ENCODE assay signal across 8 cellular contexts in the genomic region with DNA sequence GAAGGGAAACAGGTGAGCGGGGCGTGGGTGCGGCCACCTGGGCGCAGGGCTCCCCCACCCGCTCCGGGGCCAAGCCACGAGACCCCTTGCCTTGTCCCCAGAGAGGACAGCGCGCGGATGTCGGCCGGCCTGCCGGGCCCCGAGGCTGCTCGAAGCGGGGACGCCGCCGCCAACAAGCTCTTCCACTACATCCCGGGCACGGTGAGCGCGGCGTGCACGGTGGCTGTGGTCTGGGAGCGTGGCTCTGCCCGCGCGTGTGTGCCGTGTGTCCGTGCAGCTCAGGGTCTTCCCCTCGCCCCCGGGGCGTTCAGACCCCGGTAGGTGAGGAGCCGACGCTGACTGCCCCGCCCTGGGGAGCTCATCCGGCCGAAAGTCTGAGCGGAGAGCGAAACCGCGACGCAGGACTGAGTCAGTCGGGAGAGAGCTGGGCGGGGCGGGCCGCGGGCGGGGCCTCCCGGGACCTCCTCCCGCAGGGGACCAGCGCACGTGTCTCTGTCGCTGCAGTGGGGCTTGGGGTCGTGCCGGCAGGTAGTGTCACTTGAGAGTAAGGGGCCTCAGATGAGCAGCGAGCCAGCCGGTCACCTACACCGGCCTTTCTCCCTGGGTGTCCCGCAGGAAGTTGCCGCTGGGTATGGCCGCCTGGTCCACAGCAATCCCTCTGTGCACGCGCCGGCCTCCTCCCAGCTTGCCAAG. TPM values are rescaled to one million over a fixed set of nuclear protein-coding genes. Genes with fewer than 3 reads are reported as not detected.
A peak's percentile ranks its signal among the peaks of the same experiment; 100 is the strongest.
DNase-seq lines count a peak whose midpoint lies in the region; ATAC-seq, FAIRE-seq and TF ChIP-seq lines count a peak whose summit lies in the region.

No MANE protein-coding gene starts in this region.

- TF ChIP-seq POLR2A in HepG2 (IDR thresholded peaks at IDR 0.05; ENCODE audit: insufficient read depth in 1 of 2, low read depth in 2 of 2, low read length in 2 of 2): no peak

- no TSS peak for BruUV-seq in HepG2 (replicated peaks; lab: Mats Ljungman, UMichigan)

- H3K4me1 Mint-ChIP-seq in central memory CD8-positive, alpha-beta T cell: no peaks in the 10 kb centered on the region

- DNase-seq in AG20443 (ENCODE audit: low spot score): peak; percentile 94
- peak; percentile 61 for DNase-seq in activated CD4-positive, CD25-positive, alpha-beta regulatory T cell treated with anti-CD3 and anti-CD28 coated beads, Interleukin-2, amount 50 U/mL, for 16 hours (ENCODE audit: low read depth, low spot score)
- DNase-seq in central memory CD8-positive, alpha-beta T cell (ENCODE audit: low spot score in 2 of 2): peak in 1 of 2 donors; percentile 41
- DNase-seq in HepG2 (ENCODE audit: low spot score): peak; percentile 31
- DNase-seq in stimulated activated CD4-positive, alpha-beta T cell treated with anti-CD3 and anti-CD28 coated beads, Interleukin-4, amount 100 ng/mL, for 48 hours (ENCODE audit: low read depth in 2 of 2): peak; percentile 78 to 83
- DNase-seq in NCI-H1048 (lab: John Stamatoyannopoulos, UW): no peak

- no peak overlapping the region for H2AFZ ChIP-seq in HepG2 (ENCODE audit: low read length)

- no peaks in the 10 kb centered on the region for H3K9me3 ChIP-seq in HUES48 (ENCODE audit: control insufficient read depth, insufficient read depth, low read length)
- no peaks in the 10 kb centered on the region for H3K9me3 ChIP-seq in HepG2 (ENCODE audit: low read length)

- POLR2A ChIA-PET in HepG2 (lab: Yijun Ruan, JAX): interaction anchor here (0.7 to 2.7 kb wide), 8 partner anchors 9 to 93 kb away, joined by 3 to 11 read pairs (median 3); a partner anchor contains a TSS

- H3K9me3 Mint-ChIP-seq in central memory CD8-positive, alpha-beta T cell: no peaks in the 10 kb centered on the region

- no peak for TF ChIP-seq RAD21 in HepG2 (CRISPR knock-in tag; IDR thresholded peaks at IDR 0.05)

- no peaks in the 10 kb centered on the region for H4K20me1 ChIP-seq in HepG2 (ENCODE audit: insufficient read depth, low read length)

- CTCF ChIA-PET in HepG2 (lab: Yijun Ruan, JAX; ENCODE audit: low intra/inter-chr PET ratio, low total read pairs): no interaction called here

- H3K4me1 ChIP-seq in HUES48 (ENCODE audit: control insufficient read depth, insufficient read depth, low read length) (0 out of 2 replicates have a peak, but pooled peaks cover 4% of the 10 kb centered on the region), HepG2 (ENCODE audit: insufficient read depth, low read length) (peaks cover 24% of the 10 kb centered on the region)

- peaks cover 5% of the 10 kb centered on the region for H3K36me3 Mint-ChIP-seq in central memory CD8-positive, alpha-beta T cell (ENCODE audit: insufficient read depth)

- H3K27ac ChIP-seq in HUES48 (ENCODE audit: low read depth, low read length) (no peak overlapping the region), HepG2 (ENCODE audit: extremely low read length, insufficient read depth, low read length) (no peak overlapping the region)

- ATAC-seq in GM19351 (IDR thresholded peaks at IDR 0.05; ENCODE audit: unreplicated experiment): peak; percentile 73
- peak; percentile 87 for ATAC-seq in central memory CD8-positive, alpha-beta T cell (replicated peaks; ENCODE audit: extremely low read depth, poor library complexity, severe bottlenecking)
- peak; percentile 76 for ATAC-seq in HepG2

- peak overlapping the region; percentile 78 for H3K4me2 ChIP-seq in HepG2 (ENCODE audit: low read depth, low read length)

- intact Hi-C loops in HepG2 (cut with micrococcal nuclease; ENCODE audit: unreplicated experiment): no loop called here

- TF ChIP-seq CTCF in HepG2 (CRISPR knock-in tag; IDR thresholded peaks at IDR 0.05): no peak

- TF ChIP-seq EP300 in HepG2 (IDR thresholded peaks at IDR 0.05; ENCODE audit: low read depth in 2 of 2, low read length in 2 of 2) (no peak), HepG2 (CRISPR knock-in tag; IDR thresholded peaks at IDR 0.05; ENCODE audit: borderline replicate concordance) (no peak)

- no peaks in the 10 kb centered on the region for H3K27me3 Mint-ChIP-seq in central memory CD8-positive, alpha-beta T cell

- H3K9ac ChIP-seq in HUES48 (ENCODE audit: low read depth, low read length) (no peak overlapping the region; the same call in 1 of the 2 replicates), HepG2 (ENCODE audit: insufficient read depth, low read depth, low read length) (peak overlapping the region; percentile 64)

- H3K79me2 ChIP-seq in HepG2 (ENCODE audit: insufficient read depth, low read length): no peaks in the 10 kb centered on the region

- in situ Hi-C loops in HepG2 (cut with HindIII; ENCODE audit: extremely low pct_ligation_motif_present, low pct_unique_long_range_greater_than_20kb): no loop called here

- peak overlapping the region; percentile 22 for H3K27ac Mint-ChIP-seq in central memory CD8-positive, alpha-beta T cell (ENCODE audit: low read depth)

- FAIRE-seq in HepG2 (lab: Jason Lieb, UNC): no peak

- H3K36me3 ChIP-seq in HUES48 (ENCODE audit: control insufficient read depth, insufficient read depth, low read length) (peaks cover 28% of the 10 kb centered on the region), HepG2 (replicated peaks in 1 of 2; ENCODE audit: control insufficient read depth in 1 of 2, insufficient read depth in 2 of 2, low read length in 2 of 2) (peaks cover 0 to 6% of the 10 kb centered on the region in 2 experiments; a peak in 1 of 5 replicates)

- peak overlapping the region; percentile 76 for H3K4me3 Mint-ChIP-seq in central memory CD8-positive, alpha-beta T cell

- H3K27me3 ChIP-seq in HUES48 (ENCODE audit: control insufficient read depth, insufficient read depth, low read length) (peaks cover 57% of the 10 kb centered on the region), HepG2 (ENCODE audit: control insufficient read depth in 1 of 2, insufficient read depth in 2 of 2, low read length in 2 of 2) (no peaks in the 10 kb centered on the region; a peak in 1 of 5 replicates)

- WGBS in HepG2 (ENCODE audit: low lambda C conversion rate): 0% methylated on average over 1 of the region's 67 CpGs

- peak overlapping the region; percentile 72 for H3K4me3 ChIP-seq in HUES48 (ENCODE audit: low read depth, low read length)
- H3K4me3 ChIP-seq in HepG2 (replicated peaks in 1 of 3; ENCODE audit: insufficient read depth in 1 of 3, low read depth in 2 of 3, low read length in 3 of 3): peak overlapping the region; percentile 47 to 82 (median 77); a peak in 5 of 6 replicates

RNA-seq across cellular contexts. Expression of a gene that starts 0.5 kb away (rescaled TPM):
- total RNA-seq in HepG2 (2016; rRNA removed; fragmentation: Illumina TruSeq; extraction: Trizol): 0.21 and 0.42 TPM in 2 replicates
- not detected in 2 replicates for total RNA-seq in HepG2 (2016; cell fraction: cytosol; rRNA removed; fragmentation: Illumina TruSeq; extraction: Trizol; ENCODE audit: low read depth)
- 0.31 and 0.48 TPM in 2 replicates for total RNA-seq in HepG2 (2016; cell fraction: insoluble cytoplasmic fraction; rRNA removed; fragmentation: Illumina TruSeq; extraction: Trizol)
- 0.15 and 0.17 TPM in 2 replicates for total RNA-seq in HepG2 (2016; cell fraction: membrane; rRNA removed; fragmentation: Illumina TruSeq; extraction: Trizol)
- total RNA-seq in HepG2 (2016; cell fraction: nucleus; rRNA removed; fragmentation: Illumina TruSeq; extraction: Trizol): 0.59 and 0.63 TPM in 2 replicates
- 0.58 and 0.59 TPM in 2 replicates for polyA plus RNA-seq in HepG2 (2011; rRNA removed)
- 0.13 and 0.23 TPM in 2 replicates for polyA plus RNA-seq in HepG2 (2011; cell fraction: cytosol; rRNA removed)
- 13.2 and 15.5 TPM in 2 replicates for polyA plus RNA-seq in HepG2 (2011; cell fraction: nucleus; rRNA removed)
- polyA plus RNA-seq in HepG2 (2012): 0.51 and 0.55 TPM in 2 replicates
- polyA plus RNA-seq in HepG2 (2016; cell fraction: cytosol; fragmentation: Illumina TruSeq; extraction: Trizol; ENCODE audit: low read depth): 0.05 and 0.09 TPM in 2 replicates
- 0.29 and 0.48 TPM in 2 replicates for polyA plus RNA-seq in HepG2 (2016; cell fraction: insoluble cytoplasmic fraction; fragmentation: Illumina TruSeq; extraction: Trizol; ENCODE audit: low read depth)
- polyA plus RNA-seq in HepG2 (2016; cell fraction: membrane; fragmentation: Illumina TruSeq; extraction: Trizol; ENCODE audit: low read depth): 0.13 and 0.29 TPM in 2 replicates
- polyA plus RNA-seq in HepG2 (2016; cell fraction: nucleus; fragmentation: Illumina TruSeq; extraction: Trizol; ENCODE audit: insufficient read depth, low read depth): 2.6 and 2.7 TPM in 2 replicates
- polyA minus RNA-seq in HepG2 (2011; rRNA and poly(A)+ RNA removed; ENCODE audit: low replicate concordance): 0.26 and 0.54 TPM in 2 replicates
- polyA minus RNA-seq in HepG2 (2011; cell fraction: cytosol; rRNA and poly(A)+ RNA removed): 0.53 TPM in 1 of 2 replicates, not detected in the other
- polyA minus RNA-seq in HepG2 (2011; cell fraction: nucleus; rRNA and poly(A)+ RNA removed): 1.8 and 1.9 TPM in 2 replicates

RNA-seq across cellular contexts. Expression of a gene that starts 6.4 kb away (rescaled TPM):
- 2.8 and 9.3 TPM in 2 replicates for total RNA-seq in HepG2 (2016; rRNA removed; fragmentation: Illumina TruSeq; extraction: Trizol)
- total RNA-seq in HepG2 (2016; cell fraction: cytosol; rRNA removed; fragmentation: Illumina TruSeq; extraction: Trizol; ENCODE audit: low read depth): 4.5 and 5.0 TPM in 2 replicates
- 2.4 and 10.3 TPM in 2 replicates for total RNA-seq in HepG2 (2016; cell fraction: insoluble cytoplasmic fraction; rRNA removed; fragmentation: Illumina TruSeq; extraction: Trizol)
- 2.6 and 2.8 TPM in 2 replicates for total RNA-seq in HepG2 (2016; cell fraction: membrane; rRNA removed; fragmentation: Illumina TruSeq; extraction: Trizol)
- total RNA-seq in HepG2 (2016; cell fraction: nucleus; rRNA removed; fragmentation: Illumina TruSeq; extraction: Trizol): 14.8 and 15.9 TPM in 2 replicates
- 24.7 and 31.4 TPM in 2 replicates for polyA plus RNA-seq in HepG2 (2011; rRNA removed)
- polyA plus RNA-seq in HepG2 (2011; cell fraction: cytosol; rRNA removed): 6.8 and 12.3 TPM in 2 replicates
- 590 and 778 TPM in 2 replicates for polyA plus RNA-seq in HepG2 (2011; cell fraction: nucleus; rRNA removed)
- 11.7 and 19.1 TPM in 2 replicates for polyA plus RNA-seq in HepG2 (2012)
- polyA plus RNA-seq in HepG2 (2016; cell fraction: cytosol; fragmentation: Illumina TruSeq; extraction: Trizol; ENCODE audit: low read depth): 1.1 and 1.3 TPM in 2 replicates
- polyA plus RNA-seq in HepG2 (2016; cell fraction: insoluble cytoplasmic fraction; fragmentation: Illumina TruSeq; extraction: Trizol; ENCODE audit: low read depth): 3.4 and 3.7 TPM in 2 replicates
- 1.9 and 2.4 TPM in 2 replicates for polyA plus RNA-seq in HepG2 (2016; cell fraction: membrane; fragmentation: Illumina TruSeq; extraction: Trizol; ENCODE audit: low read depth)
- polyA plus RNA-seq in HepG2 (2016; cell fraction: nucleus; fragmentation: Illumina TruSeq; extraction: Trizol; ENCODE audit: insufficient read depth, low read depth): 71.9 and 74.8 TPM in 2 replicates
- 4.3 and 19.5 TPM in 2 replicates for polyA minus RNA-seq in HepG2 (2011; rRNA and poly(A)+ RNA removed; ENCODE audit: low replicate concordance)
- 4.6 and 4.9 TPM in 2 replicates for polyA minus RNA-seq in HepG2 (2011; cell fraction: cytosol; rRNA and poly(A)+ RNA removed)
- 24.9 and 31.0 TPM in 2 replicates for polyA minus RNA-seq in HepG2 (2011; cell fraction: nucleus; rRNA and poly(A)+ RNA removed)

RNA-seq across cellular contexts. Expression of a gene that starts 7.7 kb away (rescaled TPM):
- total RNA-seq in HepG2 (2016; rRNA removed; fragmentation: Illumina TruSeq; extraction: Trizol): 91.6 and 103 TPM in 2 replicates
- total RNA-seq in HepG2 (2016; cell fraction: cytosol; rRNA removed; fragmentation: Illumina TruSeq; extraction: Trizol; ENCODE audit: low read depth): 14.1 and 16.1 TPM in 2 replicates
- total RNA-seq in HepG2 (2016; cell fraction: insoluble cytoplasmic fraction; rRNA removed; fragmentation: Illumina TruSeq; extraction: Trizol): 81.2 and 109 TPM in 2 replicates
- total RNA-seq in HepG2 (2016; cell fraction: membrane; rRNA removed; fragmentation: Illumina TruSeq; extraction: Trizol): 22.9 and 27.1 TPM in 2 replicates
- 53.2 and 63.8 TPM in 2 replicates for total RNA-seq in HepG2 (2016; cell fraction: nucleus; rRNA removed; fragmentation: Illumina TruSeq; extraction: Trizol)
- polyA plus RNA-seq in HepG2 (2011; rRNA removed): 32.0 and 40.5 TPM in 2 replicates
- polyA plus RNA-seq in HepG2 (2011; cell fraction: cytosol; rRNA removed): 33.6 and 44.6 TPM in 2 replicates
- 85.2 and 96.0 TPM in 2 replicates for polyA plus RNA-seq in HepG2 (2011; cell fraction: nucleus; rRNA removed)
- polyA plus RNA-seq in HepG2 (2012): 41.8 and 44.3 TPM in 2 replicates
- polyA plus RNA-seq in HepG2 (2016; cell fraction: cytosol; fragmentation: Illumina TruSeq; extraction: Trizol; ENCODE audit: low read depth): 5.1 and 6.4 TPM in 2 replicates
- polyA plus RNA-seq in HepG2 (2016; cell fraction: insoluble cytoplasmic fraction; fragmentation: Illumina TruSeq; extraction: Trizol; ENCODE audit: low read depth): 69.1 and 81.1 TPM in 2 replicates
- 9.8 and 11.1 TPM in 2 replicates for polyA plus RNA-seq in HepG2 (2016; cell fraction: membrane; fragmentation: Illumina TruSeq; extraction: Trizol; ENCODE audit: low read depth)
- polyA plus RNA-seq in HepG2 (2016; cell fraction: nucleus; fragmentation: Illumina TruSeq; extraction: Trizol; ENCODE audit: insufficient read depth, low read depth): 108 and 110 TPM in 2 replicates
- polyA minus RNA-seq in HepG2 (2011; rRNA and poly(A)+ RNA removed; ENCODE audit: low replicate concordance): 118 and 166 TPM in 2 replicates
- polyA minus RNA-seq in HepG2 (2011; cell fraction: cytosol; rRNA and poly(A)+ RNA removed): 43.1 and 44.0 TPM in 2 replicates
- polyA minus RNA-seq in HepG2 (2011; cell fraction: nucleus; rRNA and poly(A)+ RNA removed): 18.8 and 20.1 TPM in 2 replicates

RNA-seq across cellular contexts. Expression of a gene that starts 15.1 kb away (rescaled TPM):
- total RNA-seq in HepG2 (2016; rRNA removed; fragmentation: Illumina TruSeq; extraction: Trizol): 0.04 TPM in 1 of 2 replicates, not detected in the other
- not detected in 2 replicates for total RNA-seq in HepG2 (2016; cell fraction: cytosol; rRNA removed; fragmentation: Illumina TruSeq; extraction: Trizol; ENCODE audit: low read depth)
- not detected in 2 replicates for total RNA-seq in HepG2 (2016; cell fraction: insoluble cytoplasmic fraction; rRNA removed; fragmentation: Illumina TruSeq; extraction: Trizol)
- not detected in 2 replicates for total RNA-seq in HepG2 (2016; cell fraction: membrane; rRNA removed; fragmentation: Illumina TruSeq; extraction: Trizol)
- not detected in 2 replicates for total RNA-seq in HepG2 (2016; cell fraction: nucleus; rRNA removed; fragmentation: Illumina TruSeq; extraction: Trizol)
- 0.29 and 0.38 TPM in 2 replicates for polyA plus RNA-seq in HepG2 (2011; rRNA removed)
- 0.17 and 0.32 TPM in 2 replicates for polyA plus RNA-seq in HepG2 (2011; cell fraction: cytosol; rRNA removed)
- polyA plus RNA-seq in HepG2 (2011; cell fraction: nucleus; rRNA removed): 2.3 and 2.6 TPM in 2 replicates
- 0.44 TPM in 2 replicates for polyA plus RNA-seq in HepG2 (2012)
- not detected in 2 replicates for polyA plus RNA-seq in HepG2 (2016; cell fraction: cytosol; fragmentation: Illumina TruSeq; extraction: Trizol; ENCODE audit: low read depth)
- polyA plus RNA-seq in HepG2 (2016; cell fraction: insoluble cytoplasmic fraction; fragmentation: Illumina TruSeq; extraction: Trizol; ENCODE audit: low read depth): not detected in 2 replicates
- not detected in 2 replicates for polyA plus RNA-seq in HepG2 (2016; cell fraction: membrane; fragmentation: Illumina TruSeq; extraction: Trizol; ENCODE audit: low read depth)
- not detected in 2 replicates for polyA plus RNA-seq in HepG2 (2016; cell fraction: nucleus; fragmentation: Illumina TruSeq; extraction: Trizol; ENCODE audit: insufficient read depth, low read depth)
- 0.09 and 2.7 TPM in 2 replicates for polyA minus RNA-seq in HepG2 (2011; rRNA and poly(A)+ RNA removed; ENCODE audit: low replicate concordance)
- polyA minus RNA-seq in HepG2 (2011; cell fraction: cytosol; rRNA and poly(A)+ RNA removed): 0.44 and 0.59 TPM in 2 replicates
- 0.99 and 1.2 TPM in 2 replicates for polyA minus RNA-seq in HepG2 (2011; cell fraction: nucleus; rRNA and poly(A)+ RNA removed)

RNA-seq across cellular contexts. Expression of a gene that starts 33.1 kb away (rescaled TPM):
- 4.4 and 8.8 TPM in 2 replicates for total RNA-seq in HepG2 (2016; rRNA removed; fragmentation: Illumina TruSeq; extraction: Trizol)
- 16.5 and 25.5 TPM in 2 replicates for total RNA-seq in HepG2 (2016; cell fraction: cytosol; rRNA removed; fragmentation: Illumina TruSeq; extraction: Trizol; ENCODE audit: low read depth)
- total RNA-seq in HepG2 (2016; cell fraction: insoluble cytoplasmic fraction; rRNA removed; fragmentation: Illumina TruSeq; extraction: Trizol): 3.4 and 7.9 TPM in 2 replicates
- total RNA-seq in HepG2 (2016; cell fraction: membrane; rRNA removed; fragmentation: Illumina TruSeq; extraction: Trizol): 13.5 and 18.3 TPM in 2 replicates
- total RNA-seq in HepG2 (2016; cell fraction: nucleus; rRNA removed; fragmentation: Illumina TruSeq; extraction: Trizol): 6.5 and 8.0 TPM in 2 replicates
- polyA plus RNA-seq in HepG2 (2011; rRNA removed): 10.6 and 17.6 TPM in 2 replicates
- polyA plus RNA-seq in HepG2 (2011; cell fraction: cytosol; rRNA removed): 11.6 and 28.6 TPM in 2 replicates
- polyA plus RNA-seq in HepG2 (2011; cell fraction: nucleus; rRNA removed): 190 and 210 TPM in 2 replicates
- 4.3 and 7.0 TPM in 2 replicates for polyA plus RNA-seq in HepG2 (2012)
- 17.0 and 22.1 TPM in 2 replicates for polyA plus RNA-seq in HepG2 (2016; cell fraction: cytosol; fragmentation: Illumina TruSeq; extraction: Trizol; ENCODE audit: low read depth)
- 4.5 and 6.0 TPM in 2 replicates for polyA plus RNA-seq in HepG2 (2016; cell fraction: insoluble cytoplasmic fraction; fragmentation: Illumina TruSeq; extraction: Trizol; ENCODE audit: low read depth)
- polyA plus RNA-seq in HepG2 (2016; cell fraction: membrane; fragmentation: Illumina TruSeq; extraction: Trizol; ENCODE audit: low read depth): 10.6 and 11.4 TPM in 2 replicates
- polyA plus RNA-seq in HepG2 (2016; cell fraction: nucleus; fragmentation: Illumina TruSeq; extraction: Trizol; ENCODE audit: insufficient read depth, low read depth): 16.1 and 18.4 TPM in 2 replicates
- polyA minus RNA-seq in HepG2 (2011; rRNA and poly(A)+ RNA removed; ENCODE audit: low replicate concordance): 2.2 and 6.1 TPM in 2 replicates
- polyA minus RNA-seq in HepG2 (2011; cell fraction: cytosol; rRNA and poly(A)+ RNA removed): 6.4 and 8.5 TPM in 2 replicates
- 4.6 and 8.9 TPM in 2 replicates for polyA minus RNA-seq in HepG2 (2011; cell fraction: nucleus; rRNA and poly(A)+ RNA removed)
